ENCODE assay signal across 21 cellular contexts in genomic region chr18:25134858-25135257, GRCh38.
"Had no signal": no experiment of that assay in that cellular context is flagged by ENCODE, and none has a peak within 500 bp of the region (broad histone marks: within the 10 kb centered on the region; RNA-seq: fewer than 3 reads in every experiment).

No MANE protein-coding gene starts in this region.

- H3K4me3 ChIP-seq: coronary artery, gastrocnemius medialis, lung, skin epidermis, stomach had no signal

- H3K4me3 Mint-ChIP-seq: activated CD4-positive, alpha-beta memory T cell treated with anti-CD3 and anti-CD28 coated beads for 36 hours; activated CD8-positive, alpha-beta memory T cell treated with anti-CD3 and anti-CD28 coated beads, Interleukin-2, amount 10 ng/mL, durations not matched to agents 7 days and 5 days; activated naive CD8-positive, alpha-beta T cell treated with anti-CD3 and anti-CD28 coated beads for 36 hours; mesothelial cell of epicardium; nephron progenitor cell; T-cell; type B pancreatic cell; WTC11 had no signal

- H3K9me3 ChIP-seq: gastrocnemius medialis, stomach had no signal

- ATAC-seq: activated CD8-positive, alpha-beta memory T cell treated with anti-CD3 and anti-CD28 coated beads, Interleukin-2, amount 10 ng/mL, durations not matched to agents 7 days and 5 days; SK-N-SH treated with all-trans-retinoic acid at 6 μM for 48 hours; T-cell; WTC11 had no signal

- DNase-seq: activated CD4-positive, alpha-beta memory T cell treated with anti-CD3 and anti-CD28 coated beads for 36 hours; activated CD4-positive, alpha-beta T cell treated with anti-CD3 and anti-CD28 coated beads for 4 hours; activated CD8-positive, alpha-beta memory T cell treated with anti-CD3 and anti-CD28 coated beads, Interleukin-2, amount 10 ng/mL, durations not matched to agents 7 days and 5 days; activated naive CD8-positive, alpha-beta T cell treated with anti-CD3 and anti-CD28 coated beads for 36 hours; amniotic stem cell; central memory CD4-positive, alpha-beta T cell; gastrocnemius medialis; nephron progenitor cell; nucleus accumbens; posterior cingulate gyrus; retina; stimulated activated CD4-positive, alpha-beta T cell treated with anti-CD3 and anti-CD28 coated beads, Interleukin-4, amount 100 ng/mL, for 1 hour; stomach; T-cell had no signal

- H3K36me3 ChIP-seq: gastrocnemius medialis, stomach had no signal

- H3K27me3 ChIP-seq: gastrocnemius medialis, stomach had no signal

- H3K4me1 Mint-ChIP-seq: activated CD8-positive, alpha-beta memory T cell treated with anti-CD3 and anti-CD28 coated beads, Interleukin-2, amount 10 ng/mL, durations not matched to agents 7 days and 5 days; activated naive CD8-positive, alpha-beta T cell treated with anti-CD3 and anti-CD28 coated beads for 36 hours; T-cell had no signal

- H3K36me3 Mint-ChIP-seq: activated CD4-positive, alpha-beta memory T cell treated with anti-CD3 and anti-CD28 coated beads for 36 hours; activated CD8-positive, alpha-beta memory T cell treated with anti-CD3 and anti-CD28 coated beads, Interleukin-2, amount 10 ng/mL, durations not matched to agents 7 days and 5 days; activated naive CD8-positive, alpha-beta T cell treated with anti-CD3 and anti-CD28 coated beads for 36 hours; T-cell; WTC11 had no signal

- H3K27ac ChIP-seq: coronary artery, stomach had no signal

- H3K9me3 Mint-ChIP-seq: activated CD4-positive, alpha-beta memory T cell treated with anti-CD3 and anti-CD28 coated beads for 36 hours; activated naive CD8-positive, alpha-beta T cell treated with anti-CD3 and anti-CD28 coated beads for 36 hours; nephron progenitor cell; type B pancreatic cell; WTC11 had no signal

- H3K27me3 Mint-ChIP-seq: activated CD4-positive, alpha-beta memory T cell treated with anti-CD3 and anti-CD28 coated beads for 36 hours; activated CD8-positive, alpha-beta memory T cell treated with anti-CD3 and anti-CD28 coated beads, Interleukin-2, amount 10 ng/mL, durations not matched to agents 7 days and 5 days; activated naive CD8-positive, alpha-beta T cell treated with anti-CD3 and anti-CD28 coated beads for 36 hours; type B pancreatic cell had no signal

- H3K27ac Mint-ChIP-seq: activated CD4-positive, alpha-beta memory T cell treated with anti-CD3 and anti-CD28 coated beads for 36 hours; activated CD8-positive, alpha-beta memory T cell treated with anti-CD3 and anti-CD28 coated beads, Interleukin-2, amount 10 ng/mL, durations not matched to agents 7 days and 5 days; activated naive CD8-positive, alpha-beta T cell treated with anti-CD3 and anti-CD28 coated beads for 36 hours; mesothelial cell of epicardium; T-cell; type B pancreatic cell; WTC11 had no signal
